In genomic region chr12:101612162-101612916, GRCh38 we compare ENCODE assay signal across 28 cellular contexts. TPM values are rescaled to one million over a fixed set of nuclear protein-coding genes. Genes with fewer than 3 reads are reported as not detected.
DNase-seq lines count a peak whose midpoint lies in the region; ATAC-seq and TF ChIP-seq lines count a peak whose summit lies in the region.
"Had no signal": no experiment of that assay in that cellular context is flagged by ENCODE, and none has a peak within 500 bp of the region (broad histone marks: within the 10 kb centered on the region; RNA-seq: fewer than 3 reads in every experiment).

No MANE protein-coding gene starts in this region.

- ATAC-seq in GM21526 (IDR thresholded peaks at IDR 0.05; ENCODE audit: low FRiP score, unreplicated experiment) = no peak
- ATAC-seq: A549, PC-3, SK-N-SH treated with all-trans-retinoic acid at 6 μM for 48 hours had no signal

- DNase-seq in amniotic epithelial cell (ENCODE audit: low read depth) = peak; percentile 1
- peak; percentile 58 for DNase-seq in iris pigment epithelial cell (ENCODE audit: low read depth)
- no peak for DNase-seq in tibial nerve (ENCODE audit: low spot score in 2 of 2)
- no peak for DNase-seq in amniotic stem cell (lab: John Stamatoyannopoulos, UW)
- DNase-seq in head of caudate nucleus = no peak
- DNase-seq: AML-193; CD4-positive, alpha-beta memory T cell; COR-L47; DMS53; GOT3; HFFc6; Karpas-422; NCI-H1092 treated with DMSO at 0.1 percent for 48 hours; NCI-H1436; NCI-H187; NCI-H2081 treated with DMSO at 0.1 percent for 48 hours; NCI-H2171; NCI-H524 treated with DMSO at 0.1 percent for 48 hours; NCI-H774; PC-3 had no signal

- peaks cover 0 to 51% (median 22%) of the 10 kb centered on the region in 4 donors for H3K4me1 ChIP-seq in tibial nerve
- H3K4me1 ChIP-seq: A549, HAP-1 had no signal

- H3K4me3 ChIP-seq in tibial nerve = no peak overlapping the region
- H3K4me3 ChIP-seq: A549; BLaER1 treated with 17β-estradiol and CSF1 and Interleukin-3, amounts not matched to agents 10 nM and 100 nM; HAP-1 had no signal

- intact Hi-C loops in head of caudate nucleus (cut with DNase I) = no loop called here

- no peaks in the 10 kb centered on the region for H3K9me3 ChIP-seq in tibial nerve
- H3K9me3 ChIP-seq: A549; BLaER1 treated with 17β-estradiol and CSF1 and Interleukin-3, amounts not matched to agents 10 nM and 100 nM; HAP-1 had no signal

- no peak for TF ChIP-seq POLR2A in tibial nerve (IDR thresholded peaks at IDR 0.05)

- TF ChIP-seq CTCF in C4-2B (conservative IDR thresholded peaks at IDR 0.05) (no peak), tibial nerve (IDR thresholded peaks at IDR 0.05) (no peak)

- H3K27me3 ChIP-seq in tibial nerve = peaks cover 0 to 2% of the 10 kb centered on the region in 2 donors
- H3K27me3 ChIP-seq: BLaER1 treated with 17β-estradiol and CSF1 and Interleukin-3, amounts not matched to agents 10 nM and 100 nM had no signal

- 70 to 72% methylated on average over 7 of the region's 7 CpGs for WGBS in tibial nerve, 2 donors

- no peaks in the 10 kb centered on the region for H3K36me3 ChIP-seq in tibial nerve
- H3K36me3 ChIP-seq: BLaER1 treated with 17β-estradiol and CSF1 and Interleukin-3, amounts not matched to agents 10 nM and 100 nM; HAP-1 had no signal

- H3K27ac ChIP-seq in C4-2B (peak overlapping the region; percentile 12; the same call in 1 of the 2 replicates), tibial nerve (peak overlapping the region in 3 of 4 donors; percentile 15 to 87 (median 68))
- H3K27ac ChIP-seq: A549; BLaER1 treated with 17β-estradiol and CSF1 and Interleukin-3, amounts not matched to agents 10 nM and 100 nM had no signal

- TF ChIP-seq EP300 in tibial nerve (IDR thresholded peaks at IDR 0.05) = no peak

RNA-seq across cellular contexts. Expression of gene MYBPC1, which starts 17.6 kb away (rescaled TPM):
- 1 to 10 TPM in 1 of 4 donors, under 1 TPM in 3; under 0.01 to 1.5 (median 0.60) TPM for total RNA-seq in tibial nerve
- total RNA-seq: CD4-positive, alpha-beta memory T cell; Daoy; G401; HFFc6; PC-3 had no signal

Comparison
In these comparisons a context has a peak if more than half of its experiments do, and no peak if none do; other contexts are left out.
1. DNase-seq: peak in amniotic epithelial cell (single experiment) and iris pigment epithelial cell (single experiment); none in tibial nerve (0 of 2), amniotic stem cell (single experiment) and head of caudate nucleus (0 of 42).